ENCODE assay signal across 22 cellular contexts in the genomic region with DNA sequence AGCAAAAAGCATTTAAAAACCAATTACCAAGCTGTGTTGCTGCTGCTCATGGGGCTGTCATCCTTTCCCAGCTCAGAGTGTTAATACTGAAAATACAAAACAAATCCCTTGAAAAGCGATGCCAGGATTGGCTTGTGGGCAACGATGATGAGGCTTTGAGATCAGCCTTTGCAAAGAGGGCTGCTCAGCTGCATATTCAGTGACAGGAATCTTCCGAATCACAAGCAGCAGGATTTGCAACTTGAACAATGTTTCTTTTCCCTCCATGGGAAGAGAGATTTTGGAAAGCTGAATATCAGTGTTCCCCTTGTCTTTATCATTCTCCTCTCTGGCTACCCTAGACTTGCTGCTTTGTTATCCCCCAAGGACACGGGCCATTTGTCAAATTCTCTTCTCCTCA.
A peak's percentile ranks its signal among the peaks of the same experiment; 100 is the strongest.
DNase-seq lines count a peak whose midpoint lies in the region; ATAC-seq, FAIRE-seq and TF ChIP-seq lines count a peak whose summit lies in the region.
"Had no signal": no experiment of that assay in that cellular context is flagged by ENCODE, and none has a peak within 500 bp of the region (broad histone marks: within the 10 kb centered on the region; RNA-seq: fewer than 3 reads in every experiment).

No MANE protein-coding gene starts in this region.

- no peaks in the 10 kb centered on the region for H3K36me3 Mint-ChIP-seq in activated naive CD8-positive, alpha-beta T cell treated with anti-CD3 and anti-CD28 coated beads, Interleukin-2, amount 50 U/mL, for 24 hours (ENCODE audit: low read depth)
- H3K36me3 Mint-ChIP-seq in immature natural killer cell = no peaks in the 10 kb centered on the region
- H3K36me3 Mint-ChIP-seq: activated naive CD8-positive, alpha-beta T cell treated with anti-CD3 and anti-CD28 coated beads, Interleukin-2, amount 10 ng/mL, durations not matched to agents 7 days and 5 days; CD14-positive monocyte had no signal

- no peaks in the 10 kb centered on the region for H3K4me1 Mint-ChIP-seq in activated naive CD8-positive, alpha-beta T cell treated with anti-CD3 and anti-CD28 coated beads, Interleukin-2, amount 50 U/mL, for 24 hours
- H3K4me1 Mint-ChIP-seq in immature natural killer cell = no peaks in the 10 kb centered on the region
- H3K4me1 Mint-ChIP-seq: activated naive CD8-positive, alpha-beta T cell treated with anti-CD3 and anti-CD28 coated beads, Interleukin-2, amount 10 ng/mL, durations not matched to agents 7 days and 5 days; CD14-positive monocyte had no signal

- H3K36me3 ChIP-seq in RWPE2 (ENCODE audit: low read depth) (no peaks in the 10 kb centered on the region), osteoblast (ENCODE audit: insufficient read depth, low read length) (no peaks in the 10 kb centered on the region)
- H3K36me3 ChIP-seq: left ventricle myocardium inferior, stomach had no signal

- no peak overlapping the region for H3K4me3 ChIP-seq in RWPE2 (ENCODE audit: severe bottlenecking)
- no peak overlapping the region for H3K4me3 ChIP-seq in osteoblast (ENCODE audit: insufficient read depth, low read length)
- H3K4me3 ChIP-seq: left ventricle myocardium inferior, stomach had no signal

- peaks cover 24% of the 10 kb centered on the region for H3K4me1 ChIP-seq in RWPE2 (ENCODE audit: insufficient read depth, poor library complexity, severe bottlenecking)
- peaks cover 43% of the 10 kb centered on the region for H3K4me1 ChIP-seq in osteoblast (ENCODE audit: insufficient read depth, low read length)
- H3K4me1 ChIP-seq: stomach had no signal

- no peak overlapping the region for H3K4me3 Mint-ChIP-seq in activated naive CD8-positive, alpha-beta T cell treated with anti-CD3 and anti-CD28 coated beads, Interleukin-2, amount 50 U/mL, for 24 hours
- H3K4me3 Mint-ChIP-seq in immature natural killer cell = no peak overlapping the region
- H3K4me3 Mint-ChIP-seq: activated naive CD8-positive, alpha-beta T cell treated with anti-CD3 and anti-CD28 coated beads, Interleukin-2, amount 10 ng/mL, durations not matched to agents 7 days and 5 days; CD14-positive monocyte; dendritic cell treated with granulocyte-macrophage colony-stimulating factor and Interleukin-4, amounts not matched to agents 40 ng/mL and 50 ng/mL, for 4 days had no signal

- peak overlapping the region; percentile 42 for H2AFZ ChIP-seq in osteoblast (ENCODE audit: low read length)

- H3K9me3 ChIP-seq in RWPE2 (ENCODE audit: severe bottlenecking) = no peaks in the 10 kb centered on the region
- no peaks in the 10 kb centered on the region for H3K9me3 ChIP-seq in osteoblast (ENCODE audit: low read depth, low read length)
- H3K9me3 ChIP-seq: left ventricle myocardium inferior, stomach had no signal

- no peak for FAIRE-seq in GM19239 (lab: Jason Lieb, UNC)
- FAIRE-seq: bronchial epithelial cell, TTC549 had no signal

- peaks cover 4% of the 10 kb centered on the region for H3K9me3 Mint-ChIP-seq in activated naive CD8-positive, alpha-beta T cell treated with anti-CD3 and anti-CD28 coated beads, Interleukin-2, amount 50 U/mL, for 24 hours
- H3K9me3 Mint-ChIP-seq in immature natural killer cell = peaks cover 0 to 12% (median 3%) of the 10 kb centered on the region in 6 donors
- H3K9me3 Mint-ChIP-seq: activated naive CD8-positive, alpha-beta T cell treated with anti-CD3 and anti-CD28 coated beads, Interleukin-2, amount 10 ng/mL, durations not matched to agents 7 days and 5 days; activated T-helper 2 cell treated with anti-CD3 and anti-CD28 coated beads, Interferon-gamma antibody, Interleukin-2, Interleukin-4, amounts not matched to agents 10 μg/mL and 5 μg/mL and 100 μg/mL, durations not matched to agents 14 hours and 24 hours and 36 hours; dendritic cell treated with granulocyte-macrophage colony-stimulating factor and Interleukin-4, amounts not matched to agents 40 ng/mL and 50 ng/mL, for 4 days had no signal

- H3K79me2 ChIP-seq in osteoblast (ENCODE audit: insufficient read depth, low read length) = no peaks in the 10 kb centered on the region

- H3K27me3 ChIP-seq in RWPE2 (ENCODE audit: insufficient read depth, poor library complexity, severe bottlenecking) = no peaks in the 10 kb centered on the region
- H3K27me3 ChIP-seq in osteoblast (ENCODE audit: insufficient read depth, low read length) = no peaks in the 10 kb centered on the region
- H3K27me3 ChIP-seq: stomach had no signal

- no peaks in the 10 kb centered on the region for H3K27me3 Mint-ChIP-seq in activated naive CD8-positive, alpha-beta T cell treated with anti-CD3 and anti-CD28 coated beads, Interleukin-2, amount 50 U/mL, for 24 hours
- no peaks in the 10 kb centered on the region for H3K27me3 Mint-ChIP-seq in immature natural killer cell (ENCODE audit: low read depth in 3 of 3)
- H3K27me3 Mint-ChIP-seq: activated naive CD8-positive, alpha-beta T cell treated with anti-CD3 and anti-CD28 coated beads, Interleukin-2, amount 10 ng/mL, durations not matched to agents 7 days and 5 days; dendritic cell treated with granulocyte-macrophage colony-stimulating factor and Interleukin-4, amounts not matched to agents 40 ng/mL and 50 ng/mL, for 4 days had no signal

- no peaks in the 10 kb centered on the region for H4K20me1 ChIP-seq in osteoblast (ENCODE audit: insufficient read depth, low read length)

- TF ChIP-seq CTCF in RWPE2 (IDR thresholded peaks at IDR 0.05; ENCODE audit: poor library complexity, severe bottlenecking) (no peak), osteoblast (IDR thresholded peaks at IDR 0.05; ENCODE audit: extremely low read depth, low read depth, low read length) (no peak)

- H3K27ac Mint-ChIP-seq in activated naive CD8-positive, alpha-beta T cell treated with anti-CD3 and anti-CD28 coated beads, Interleukin-2, amount 50 U/mL, for 24 hours = no peak overlapping the region
- H3K27ac Mint-ChIP-seq in immature natural killer cell = no peak overlapping the region
- H3K27ac Mint-ChIP-seq: activated naive CD8-positive, alpha-beta T cell treated with anti-CD3 and anti-CD28 coated beads, Interleukin-2, amount 10 ng/mL, durations not matched to agents 7 days and 5 days; activated T-helper 2 cell treated with anti-CD3 and anti-CD28 coated beads, Interferon-gamma antibody, Interleukin-2, Interleukin-4, amounts not matched to agents 10 μg/mL and 5 μg/mL and 100 μg/mL, durations not matched to agents 14 hours and 24 hours and 36 hours; CD14-positive monocyte; dendritic cell treated with granulocyte-macrophage colony-stimulating factor and Interleukin-4, amounts not matched to agents 40 ng/mL and 50 ng/mL, for 4 days had no signal

- ATAC-seq in RWPE2 (ENCODE audit: low read depth) (no peak), HG02623 (IDR thresholded peaks at IDR 0.05; ENCODE audit: unreplicated experiment) (no peak)
- ATAC-seq in activated naive CD8-positive, alpha-beta T cell treated with anti-CD3 and anti-CD28 coated beads, Interleukin-2, amount 50 U/mL, for 24 hours = no peak

- no peak overlapping the region for H3K4me2 ChIP-seq in osteoblast (ENCODE audit: insufficient read depth, low read length)

- H3K27ac ChIP-seq in RWPE2 (ENCODE audit: poor library complexity, severe bottlenecking) (peak overlapping the region; percentile 79), osteoblast (ENCODE audit: low read depth, low read length) (peak overlapping the region; percentile 88)
- H3K27ac ChIP-seq: left ventricle myocardium inferior, stomach had no signal

- DNase-seq in Ammon's horn (ENCODE audit: low spot score) (peak; percentile 69), RWPE2 (ENCODE audit: low spot score) (no peak), globus pallidus (ENCODE audit: low spot score) (peak; percentile 26), osteoblast (ENCODE audit: insufficient read length, low spot score, missing footprints) (no peak), immature natural killer cell (no peak), GM19239 (ENCODE audit: insufficient read length, low spot score) (no peak)
- DNase-seq in activated naive CD8-positive, alpha-beta T cell treated with anti-CD3 and anti-CD28 coated beads, Interleukin-2, amount 50 U/mL, for 24 hours = no peak
- DNase-seq: activated CD4-positive, alpha-beta T cell treated with anti-CD3 and anti-CD28 coated beads for 4 hours; activated naive CD8-positive, alpha-beta T cell treated with anti-CD3 and anti-CD28 coated beads, Interleukin-2, amount 10 ng/mL, durations not matched to agents 7 days and 5 days; DMS153; KBM-7; left ventricle myocardium inferior; MV-4-11; NCI-H1930; stimulated activated CD4-positive, alpha-beta T cell treated with anti-CD3 and anti-CD28 coated beads, Interleukin-2, amount 100 ng/mL, for 24 hours; stomach had no signal

Comparison
In these comparisons a context has a peak if more than half of its experiments do, and no peak if none do; other contexts are left out.
1. DNase-seq: peak in Ammon's horn (single experiment) and globus pallidus (single experiment); none in RWPE2 (single experiment), osteoblast (single experiment), activated naive CD8-positive, alpha-beta T cell treated with anti-CD3 and anti-CD28 coated beads, Interleukin-2, amount 50 U/mL, for 24 hours (single experiment), immature natural killer cell (0 of 3) and GM19239 (single experiment).